Comparison of ENCODE assay signal across 16 cellular contexts in the genomic region with DNA sequence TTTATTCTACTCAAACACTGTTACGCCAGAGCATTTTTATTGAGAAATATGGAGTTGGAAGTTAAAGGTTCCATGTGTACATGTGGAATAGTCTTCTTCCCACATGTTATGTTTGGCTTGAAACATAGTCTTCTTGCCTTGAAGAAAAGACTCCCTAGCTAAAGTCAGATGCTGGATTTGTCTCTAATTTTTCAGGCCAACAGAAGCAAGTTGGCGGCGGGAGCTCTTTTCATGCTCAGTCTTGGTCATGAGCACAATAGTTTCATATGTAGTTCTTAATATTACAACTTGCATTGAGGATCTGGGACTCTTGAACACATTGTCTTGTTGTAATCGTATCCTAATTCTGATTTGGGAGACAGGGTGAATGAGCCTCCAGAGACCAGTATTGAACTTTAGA. TPM values are rescaled to one million over a fixed set of nuclear protein-coding genes. Genes with fewer than 3 reads are reported as not detected.
DNase-seq lines count a peak whose midpoint lies in the region; ATAC-seq and TF ChIP-seq lines count a peak whose summit lies in the region.
"Had no signal": no experiment of that assay in that cellular context is flagged by ENCODE, and none has a peak within 500 bp of the region (broad histone marks: within the 10 kb centered on the region; RNA-seq: fewer than 3 reads in every experiment).

No MANE protein-coding gene starts in this region.

- no peak overlapping the region for H3K4me3 ChIP-seq in SJCRH30
- H3K4me3 ChIP-seq: K562 had no signal

- intact Hi-C loops in left cardiac atrium (cut with DNase I), result no loop called here

- peaks cover 66% of the 10 kb centered on the region for H3K4me1 Mint-ChIP-seq in osteocyte (ENCODE audit: unreplicated experiment)

- no peaks in the 10 kb centered on the region for H3K9me3 ChIP-seq in SJCRH30 (replicated peaks)
- H3K9me3 ChIP-seq: BE2C had no signal

- H3K4me1 ChIP-seq in SJCRH30, result peaks cover 54% of the 10 kb centered on the region

- peak; percentile 44 for ATAC-seq in left cardiac atrium

- H3K27me3 Mint-ChIP-seq in osteocyte (ENCODE audit: unreplicated experiment), result no peaks in the 10 kb centered on the region
- H3K27me3 Mint-ChIP-seq: CD4-positive, alpha-beta T cell had no signal

- no peaks in the 10 kb centered on the region for H3K27me3 ChIP-seq in SJCRH30
- H3K27me3 ChIP-seq: BE2C had no signal

- H3K27ac ChIP-seq in SJCRH30, result peak overlapping the region; percentile 79
- H3K27ac ChIP-seq: 22Rv1 had no signal

- H3K27ac Mint-ChIP-seq in osteocyte (ENCODE audit: unreplicated experiment), result peak overlapping the region; percentile 81
- H3K27ac Mint-ChIP-seq: CD4-positive, alpha-beta T cell had no signal

- peaks cover 24% of the 10 kb centered on the region for H3K36me3 Mint-ChIP-seq in osteocyte (ENCODE audit: unreplicated experiment)

- H3K9me3 Mint-ChIP-seq in osteocyte (ENCODE audit: unreplicated experiment), result peaks cover 4% of the 10 kb centered on the region
- H3K9me3 Mint-ChIP-seq: CD4-positive, alpha-beta T cell had no signal

- DNase-seq in DMS53 (lab: John Stamatoyannopoulos, UW), result peak; percentile 7
- DNase-seq in DMS53 treated with DMSO at 0.1 percent for 48 hours (lab: John Stamatoyannopoulos, UW; ENCODE audit: unreplicated experiment), result no peak
- peak in 1 of 2 experiments; percentile 52 for DNase-seq in SJCRH30
- no peak for DNase-seq in left cardiac atrium
- DNase-seq in osteocyte (ENCODE audit: extremely low spot score, unreplicated experiment), result no peak
- DNase-seq in pons (ENCODE audit: low spot score), result no peak
- DNase-seq in NCI-H2107 (lab: John Stamatoyannopoulos, UW), result no peak
- no peak for DNase-seq in HT-29 (ENCODE audit: low spot score)
- DNase-seq: BE2C; CD4-positive, alpha-beta T cell; HCEC 1CT; MV-4-11; NCI-H2029; NCI-H524 had no signal

- peaks cover 21% of the 10 kb centered on the region for H3K36me3 ChIP-seq in SJCRH30

- H3K4me3 Mint-ChIP-seq in osteocyte (ENCODE audit: unreplicated experiment), result no peak overlapping the region
- H3K4me3 Mint-ChIP-seq: CD4-positive, alpha-beta T cell had no signal

- no peak for TF ChIP-seq CTCF in osteocyte (IDR thresholded peaks at IDR 0.05)

RNA-seq across cellular contexts. Expression of gene SEPTIN11, which starts 19.4 kb away (rescaled TPM):
- 281 and 294 TPM in 2 replicates for total RNA-seq in SJCRH30 (2014; rRNA removed; shearing (Covaris generic))
- 10 to 100 TPM; 59.6 to 65.6 TPM for total RNA-seq in left cardiac atrium
- 460 and 476 TPM in 2 replicates for total RNA-seq in osteocyte
- 24.7 and 27.6 TPM in 2 replicates for total RNA-seq in HT-29 (2014; rRNA removed; shearing (Covaris generic))
